1 cellular context compared by ENCODE assay signal in the genomic region with DNA sequence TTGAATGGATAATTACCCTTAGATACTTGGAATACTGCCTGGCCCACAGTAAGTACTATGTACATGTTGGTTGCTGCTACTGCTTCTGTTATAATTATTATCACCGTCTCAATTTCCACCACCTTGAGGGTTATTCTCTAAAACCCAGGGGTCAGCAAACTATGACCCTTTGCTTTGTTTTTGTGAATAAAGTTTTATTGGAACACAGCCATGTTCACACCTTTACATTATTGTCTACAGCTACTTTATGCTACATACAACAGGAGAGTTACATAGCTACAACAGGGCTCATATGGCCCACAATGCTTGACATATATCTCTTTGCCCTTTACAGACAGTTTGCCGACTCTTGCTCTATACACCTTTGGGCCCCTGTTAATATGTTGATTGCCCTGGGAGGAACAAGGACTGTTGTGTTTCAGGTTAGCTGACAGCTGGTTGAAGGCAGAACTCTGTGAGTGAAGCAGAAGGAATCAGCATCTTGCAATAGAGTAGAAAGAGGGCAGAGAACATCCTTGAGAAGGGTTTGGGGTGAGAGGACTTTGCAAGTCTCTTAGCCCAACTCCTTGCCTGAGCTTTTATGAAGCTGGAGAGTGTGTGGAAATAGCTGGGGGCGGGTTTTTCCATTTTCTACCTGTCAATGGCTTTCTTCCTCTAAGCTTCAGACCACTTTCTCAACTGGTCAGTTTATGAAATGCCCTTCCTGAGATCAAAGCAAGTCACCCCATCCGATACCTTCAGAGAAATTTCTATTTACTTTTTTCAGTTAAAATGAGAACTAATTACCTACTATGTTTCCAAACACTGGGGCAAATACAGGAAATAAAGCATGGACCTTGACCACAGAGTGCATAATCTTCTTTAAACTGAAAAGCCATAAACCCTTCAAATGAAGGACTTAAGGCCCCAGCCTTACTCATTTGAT.
TF ChIP-seq lines count a peak whose summit lies in the region.

No MANE protein-coding gene starts in this region.

TF ChIP-seq in HepG2, 621 proteins besides CTCF, POLR2A, EP300 and RAD21 (continues in another document):
- TF ChIP-seq, protein P1, sequence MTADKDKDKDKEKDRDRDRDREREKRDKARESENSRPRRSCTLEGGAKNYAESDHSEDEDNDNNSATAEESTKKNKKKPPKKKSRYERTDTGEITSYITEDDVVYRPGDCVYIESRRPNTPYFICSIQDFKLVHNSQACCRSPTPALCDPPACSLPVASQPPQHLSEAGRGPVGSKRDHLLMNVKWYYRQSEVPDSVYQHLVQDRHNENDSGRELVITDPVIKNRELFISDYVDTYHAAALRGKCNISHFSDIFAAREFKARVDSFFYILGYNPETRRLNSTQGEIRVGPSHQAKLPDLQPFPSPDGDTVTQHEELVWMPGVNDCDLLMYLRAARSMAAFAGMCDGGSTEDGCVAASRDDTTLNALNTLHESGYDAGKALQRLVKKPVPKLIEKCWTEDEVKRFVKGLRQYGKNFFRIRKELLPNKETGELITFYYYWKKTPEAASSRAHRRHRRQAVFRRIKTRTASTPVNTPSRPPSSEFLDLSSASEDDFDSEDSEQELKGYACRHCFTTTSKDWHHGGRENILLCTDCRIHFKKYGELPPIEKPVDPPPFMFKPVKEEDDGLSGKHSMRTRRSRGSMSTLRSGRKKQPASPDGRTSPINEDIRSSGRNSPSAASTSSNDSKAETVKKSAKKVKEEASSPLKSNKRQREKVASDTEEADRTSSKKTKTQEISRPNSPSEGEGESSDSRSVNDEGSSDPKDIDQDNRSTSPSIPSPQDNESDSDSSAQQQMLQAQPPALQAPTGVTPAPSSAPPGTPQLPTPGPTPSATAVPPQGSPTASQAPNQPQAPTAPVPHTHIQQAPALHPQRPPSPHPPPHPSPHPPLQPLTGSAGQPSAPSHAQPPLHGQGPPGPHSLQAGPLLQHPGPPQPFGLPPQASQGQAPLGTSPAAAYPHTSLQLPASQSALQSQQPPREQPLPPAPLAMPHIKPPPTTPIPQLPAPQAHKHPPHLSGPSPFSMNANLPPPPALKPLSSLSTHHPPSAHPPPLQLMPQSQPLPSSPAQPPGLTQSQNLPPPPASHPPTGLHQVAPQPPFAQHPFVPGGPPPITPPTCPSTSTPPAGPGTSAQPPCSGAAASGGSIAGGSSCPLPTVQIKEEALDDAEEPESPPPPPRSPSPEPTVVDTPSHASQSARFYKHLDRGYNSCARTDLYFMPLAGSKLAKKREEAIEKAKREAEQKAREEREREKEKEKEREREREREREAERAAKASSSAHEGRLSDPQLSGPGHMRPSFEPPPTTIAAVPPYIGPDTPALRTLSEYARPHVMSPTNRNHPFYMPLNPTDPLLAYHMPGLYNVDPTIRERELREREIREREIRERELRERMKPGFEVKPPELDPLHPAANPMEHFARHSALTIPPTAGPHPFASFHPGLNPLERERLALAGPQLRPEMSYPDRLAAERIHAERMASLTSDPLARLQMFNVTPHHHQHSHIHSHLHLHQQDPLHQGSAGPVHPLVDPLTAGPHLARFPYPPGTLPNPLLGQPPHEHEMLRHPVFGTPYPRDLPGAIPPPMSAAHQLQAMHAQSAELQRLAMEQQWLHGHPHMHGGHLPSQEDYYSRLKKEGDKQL (CRISPR knock-in tag; IDR thresholded peaks at IDR 0.05; ENCODE audit: low read depth) = no peak
- peak; percentile 82 for TF ChIP-seq MIXL1 (CRISPR knock-in tag; IDR thresholded peaks at IDR 0.05)
- TF ChIP-seq ZFP90 (CRISPR knock-in tag; IDR thresholded peaks at IDR 0.05; ENCODE audit: borderline replicate concordance) = no peak
- no peak for TF ChIP-seq ATRX (CRISPR knock-in tag; IDR thresholded peaks at IDR 0.05; ENCODE audit: borderline replicate concordance)
- TF ChIP-seq NCOR1 (IDR thresholded peaks at IDR 0.05; ENCODE audit: borderline replicate concordance, low read length) = peak; percentile 70; the same call in 1 of the 2 replicates
- TF ChIP-seq GATAD2A (CRISPR knock-in tag; IDR thresholded peaks at IDR 0.05) = peak; percentile 38; the same call in 1 of the 2 replicates
- TF ChIP-seq U2AF1 (optimal IDR thresholded peaks at IDR 0.05; ENCODE audit: low read depth, low read length) = no peak
- no peak for TF ChIP-seq ARNT2 (CRISPR knock-in tag; IDR thresholded peaks at IDR 0.05; ENCODE audit: low read depth)
- no peak for TF ChIP-seq ZFP62 (CRISPR knock-in tag; IDR thresholded peaks at IDR 0.05)
- no peak for TF ChIP-seq SMARCC2 (IDR thresholded peaks at IDR 0.05)
- TF ChIP-seq, protein P2, sequence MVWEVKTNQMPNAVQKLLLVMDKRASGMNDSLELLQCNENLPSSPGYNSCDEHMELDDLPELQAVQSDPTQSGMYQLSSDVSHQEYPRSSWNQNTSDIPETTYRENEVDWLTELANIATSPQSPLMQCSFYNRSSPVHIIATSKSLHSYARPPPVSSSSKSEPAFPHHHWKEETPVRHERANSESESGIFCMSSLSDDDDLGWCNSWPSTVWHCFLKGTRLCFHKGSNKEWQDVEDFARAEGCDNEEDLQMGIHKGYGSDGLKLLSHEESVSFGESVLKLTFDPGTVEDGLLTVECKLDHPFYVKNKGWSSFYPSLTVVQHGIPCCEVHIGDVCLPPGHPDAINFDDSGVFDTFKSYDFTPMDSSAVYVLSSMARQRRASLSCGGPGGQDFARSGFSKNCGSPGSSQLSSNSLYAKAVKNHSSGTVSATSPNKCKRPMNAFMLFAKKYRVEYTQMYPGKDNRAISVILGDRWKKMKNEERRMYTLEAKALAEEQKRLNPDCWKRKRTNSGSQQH (CRISPR knock-in tag; IDR thresholded peaks at IDR 0.05; ENCODE audit: low read depth) = no peak
- TF ChIP-seq MED13 (CRISPR knock-in tag; IDR thresholded peaks at IDR 0.05) = no peak
- TF ChIP-seq SOX13 (IDR thresholded peaks at IDR 0.05) = no peak
- TF ChIP-seq SOX13 (CRISPR knock-in tag; conservative IDR thresholded peaks at IDR 0.05 in 1 of 2, IDR thresholded peaks at IDR 0.05 in 1 of 2) = peak in 1 of 2 experiments; percentile 26; a peak in 1 of 4 replicates
- TF ChIP-seq, protein P3, sequence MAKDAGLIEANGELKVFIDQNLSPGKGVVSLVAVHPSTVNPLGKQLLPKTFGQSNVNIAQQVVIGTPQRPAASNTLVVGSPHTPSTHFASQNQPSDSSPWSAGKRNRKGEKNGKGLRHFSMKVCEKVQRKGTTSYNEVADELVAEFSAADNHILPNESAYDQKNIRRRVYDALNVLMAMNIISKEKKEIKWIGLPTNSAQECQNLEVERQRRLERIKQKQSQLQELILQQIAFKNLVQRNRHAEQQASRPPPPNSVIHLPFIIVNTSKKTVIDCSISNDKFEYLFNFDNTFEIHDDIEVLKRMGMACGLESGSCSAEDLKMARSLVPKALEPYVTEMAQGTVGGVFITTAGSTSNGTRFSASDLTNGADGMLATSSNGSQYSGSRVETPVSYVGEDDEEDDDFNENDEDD (CRISPR knock-in tag; IDR thresholded peaks at IDR 0.05; ENCODE audit: borderline replicate concordance) = no peak
- TF ChIP-seq NFYC (CRISPR knock-in tag; IDR thresholded peaks at IDR 0.05) = no peak
- TF ChIP-seq, protein P4, sequence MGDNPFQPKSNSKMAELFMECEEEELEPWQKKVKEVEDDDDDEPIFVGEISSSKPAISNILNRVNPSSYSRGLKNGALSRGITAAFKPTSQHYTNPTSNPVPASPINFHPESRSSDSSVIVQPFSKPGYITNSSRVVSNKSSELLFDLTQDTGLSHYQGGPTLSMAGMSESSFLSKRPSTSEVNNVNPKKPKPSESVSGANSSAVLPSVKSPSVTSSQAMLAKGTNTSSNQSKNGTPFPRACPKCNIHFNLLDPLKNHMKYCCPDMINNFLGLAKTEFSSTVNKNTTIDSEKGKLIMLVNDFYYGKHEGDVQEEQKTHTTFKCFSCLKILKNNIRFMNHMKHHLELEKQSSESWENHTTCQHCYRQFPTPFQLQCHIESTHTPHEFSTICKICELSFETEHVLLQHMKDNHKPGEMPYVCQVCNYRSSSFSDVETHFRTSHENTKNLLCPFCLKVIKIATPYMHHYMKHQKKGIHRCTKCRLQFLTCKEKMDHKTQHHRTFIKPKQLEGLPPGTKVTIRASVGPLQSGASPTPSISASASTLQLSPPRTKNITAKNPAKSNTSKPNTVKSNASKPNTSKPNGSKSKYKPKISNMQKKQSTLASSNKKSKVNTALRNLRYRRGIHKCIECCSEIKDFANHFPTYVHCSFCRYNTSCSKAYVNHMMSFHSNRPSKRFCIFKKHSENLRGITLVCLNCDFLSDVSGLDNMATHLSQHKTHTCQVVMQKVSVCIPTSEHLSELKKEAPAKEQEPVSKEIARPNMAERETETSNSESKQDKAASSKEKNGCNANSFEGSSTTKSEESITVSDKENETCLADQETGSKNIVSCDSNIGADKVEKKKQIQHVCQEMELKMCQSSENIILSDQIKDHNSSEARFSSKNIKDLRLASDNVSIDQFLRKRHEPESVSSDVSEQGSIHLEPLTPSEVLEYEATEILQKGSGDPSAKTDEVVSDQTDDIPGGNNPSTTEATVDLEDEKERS (CRISPR knock-in tag; IDR thresholded peaks at IDR 0.05) = no peak
- TF ChIP-seq, protein P5, sequence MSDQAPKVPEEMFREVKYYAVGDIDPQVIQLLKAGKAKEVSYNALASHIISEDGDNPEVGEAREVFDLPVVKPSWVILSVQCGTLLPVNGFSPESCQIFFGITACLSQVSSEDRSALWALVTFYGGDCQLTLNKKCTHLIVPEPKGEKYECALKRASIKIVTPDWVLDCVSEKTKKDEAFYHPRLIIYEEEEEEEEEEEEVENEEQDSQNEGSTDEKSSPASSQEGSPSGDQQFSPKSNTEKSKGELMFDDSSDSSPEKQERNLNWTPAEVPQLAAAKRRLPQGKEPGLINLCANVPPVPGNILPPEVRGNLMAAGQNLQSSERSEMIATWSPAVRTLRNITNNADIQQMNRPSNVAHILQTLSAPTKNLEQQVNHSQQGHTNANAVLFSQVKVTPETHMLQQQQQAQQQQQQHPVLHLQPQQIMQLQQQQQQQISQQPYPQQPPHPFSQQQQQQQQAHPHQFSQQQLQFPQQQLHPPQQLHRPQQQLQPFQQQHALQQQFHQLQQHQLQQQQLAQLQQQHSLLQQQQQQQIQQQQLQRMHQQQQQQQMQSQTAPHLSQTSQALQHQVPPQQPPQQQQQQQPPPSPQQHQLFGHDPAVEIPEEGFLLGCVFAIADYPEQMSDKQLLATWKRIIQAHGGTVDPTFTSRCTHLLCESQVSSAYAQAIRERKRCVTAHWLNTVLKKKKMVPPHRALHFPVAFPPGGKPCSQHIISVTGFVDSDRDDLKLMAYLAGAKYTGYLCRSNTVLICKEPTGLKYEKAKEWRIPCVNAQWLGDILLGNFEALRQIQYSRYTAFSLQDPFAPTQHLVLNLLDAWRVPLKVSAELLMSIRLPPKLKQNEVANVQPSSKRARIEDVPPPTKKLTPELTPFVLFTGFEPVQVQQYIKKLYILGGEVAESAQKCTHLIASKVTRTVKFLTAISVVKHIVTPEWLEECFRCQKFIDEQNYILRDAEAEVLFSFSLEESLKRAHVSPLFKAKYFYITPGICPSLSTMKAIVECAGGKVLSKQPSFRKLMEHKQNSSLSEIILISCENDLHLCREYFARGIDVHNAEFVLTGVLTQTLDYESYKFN (CRISPR knock-in tag; conservative IDR thresholded peaks at IDR 0.05) = peak; percentile 78
- peak; percentile 25 for TF ChIP-seq ASH2L (IDR thresholded peaks at IDR 0.05; ENCODE audit: insufficient read length, low read depth, low read length)
- TF ChIP-seq JARID2 (CRISPR knock-in tag; IDR thresholded peaks at IDR 0.05; ENCODE audit: insufficient replicate concordance) = no peak
- TF ChIP-seq, protein P6, sequence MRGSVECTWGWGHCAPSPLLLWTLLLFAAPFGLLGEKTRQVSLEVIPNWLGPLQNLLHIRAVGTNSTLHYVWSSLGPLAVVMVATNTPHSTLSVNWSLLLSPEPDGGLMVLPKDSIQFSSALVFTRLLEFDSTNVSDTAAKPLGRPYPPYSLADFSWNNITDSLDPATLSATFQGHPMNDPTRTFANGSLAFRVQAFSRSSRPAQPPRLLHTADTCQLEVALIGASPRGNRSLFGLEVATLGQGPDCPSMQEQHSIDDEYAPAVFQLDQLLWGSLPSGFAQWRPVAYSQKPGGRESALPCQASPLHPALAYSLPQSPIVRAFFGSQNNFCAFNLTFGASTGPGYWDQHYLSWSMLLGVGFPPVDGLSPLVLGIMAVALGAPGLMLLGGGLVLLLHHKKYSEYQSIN (CRISPR knock-in tag; IDR thresholded peaks at IDR 0.05; ENCODE audit: borderline replicate concordance) = no peak
- TF ChIP-seq, protein P7, sequence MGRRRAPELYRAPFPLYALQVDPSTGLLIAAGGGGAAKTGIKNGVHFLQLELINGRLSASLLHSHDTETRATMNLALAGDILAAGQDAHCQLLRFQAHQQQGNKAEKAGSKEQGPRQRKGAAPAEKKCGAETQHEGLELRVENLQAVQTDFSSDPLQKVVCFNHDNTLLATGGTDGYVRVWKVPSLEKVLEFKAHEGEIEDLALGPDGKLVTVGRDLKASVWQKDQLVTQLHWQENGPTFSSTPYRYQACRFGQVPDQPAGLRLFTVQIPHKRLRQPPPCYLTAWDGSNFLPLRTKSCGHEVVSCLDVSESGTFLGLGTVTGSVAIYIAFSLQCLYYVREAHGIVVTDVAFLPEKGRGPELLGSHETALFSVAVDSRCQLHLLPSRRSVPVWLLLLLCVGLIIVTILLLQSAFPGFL (CRISPR knock-in tag; IDR thresholded peaks at IDR 0.05) = no peak
- TF ChIP-seq, protein P8, sequence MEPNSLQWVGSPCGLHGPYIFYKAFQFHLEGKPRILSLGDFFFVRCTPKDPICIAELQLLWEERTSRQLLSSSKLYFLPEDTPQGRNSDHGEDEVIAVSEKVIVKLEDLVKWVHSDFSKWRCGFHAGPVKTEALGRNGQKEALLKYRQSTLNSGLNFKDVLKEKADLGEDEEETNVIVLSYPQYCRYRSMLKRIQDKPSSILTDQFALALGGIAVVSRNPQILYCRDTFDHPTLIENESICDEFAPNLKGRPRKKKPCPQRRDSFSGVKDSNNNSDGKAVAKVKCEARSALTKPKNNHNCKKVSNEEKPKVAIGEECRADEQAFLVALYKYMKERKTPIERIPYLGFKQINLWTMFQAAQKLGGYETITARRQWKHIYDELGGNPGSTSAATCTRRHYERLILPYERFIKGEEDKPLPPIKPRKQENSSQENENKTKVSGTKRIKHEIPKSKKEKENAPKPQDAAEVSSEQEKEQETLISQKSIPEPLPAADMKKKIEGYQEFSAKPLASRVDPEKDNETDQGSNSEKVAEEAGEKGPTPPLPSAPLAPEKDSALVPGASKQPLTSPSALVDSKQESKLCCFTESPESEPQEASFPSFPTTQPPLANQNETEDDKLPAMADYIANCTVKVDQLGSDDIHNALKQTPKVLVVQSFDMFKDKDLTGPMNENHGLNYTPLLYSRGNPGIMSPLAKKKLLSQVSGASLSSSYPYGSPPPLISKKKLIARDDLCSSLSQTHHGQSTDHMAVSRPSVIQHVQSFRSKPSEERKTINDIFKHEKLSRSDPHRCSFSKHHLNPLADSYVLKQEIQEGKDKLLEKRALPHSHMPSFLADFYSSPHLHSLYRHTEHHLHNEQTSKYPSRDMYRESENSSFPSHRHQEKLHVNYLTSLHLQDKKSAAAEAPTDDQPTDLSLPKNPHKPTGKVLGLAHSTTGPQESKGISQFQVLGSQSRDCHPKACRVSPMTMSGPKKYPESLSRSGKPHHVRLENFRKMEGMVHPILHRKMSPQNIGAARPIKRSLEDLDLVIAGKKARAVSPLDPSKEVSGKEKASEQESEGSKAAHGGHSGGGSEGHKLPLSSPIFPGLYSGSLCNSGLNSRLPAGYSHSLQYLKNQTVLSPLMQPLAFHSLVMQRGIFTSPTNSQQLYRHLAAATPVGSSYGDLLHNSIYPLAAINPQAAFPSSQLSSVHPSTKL (CRISPR knock-in tag; IDR thresholded peaks at IDR 0.05) = peak; percentile 31; the same call in 1 of the 2 replicates
